ENCODE assay signal across 18 cellular contexts in the genomic region with DNA sequence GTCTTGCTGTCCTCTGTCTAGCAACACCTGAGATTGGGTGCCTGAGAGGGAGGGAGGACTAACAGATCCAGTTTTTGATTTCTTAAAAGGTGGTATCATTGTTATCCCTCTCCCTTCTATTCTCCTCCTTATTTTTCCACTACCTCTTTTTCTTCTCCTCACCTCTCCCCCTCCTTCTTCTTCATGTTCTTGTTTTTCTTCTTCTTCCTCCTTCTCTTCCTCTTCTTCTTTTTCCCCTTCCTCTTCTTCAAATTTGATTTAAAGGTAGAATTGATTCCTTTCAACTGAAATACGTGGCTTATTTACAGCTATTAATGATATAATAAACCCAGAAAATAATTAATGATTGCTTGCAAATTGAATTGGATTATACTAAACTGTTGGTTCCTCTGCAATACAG.
DNase-seq lines count a peak whose midpoint lies in the region; ATAC-seq and TF ChIP-seq lines count a peak whose summit lies in the region.
"Had no signal": no experiment of that assay in that cellular context is flagged by ENCODE, and none has a peak within 500 bp of the region (broad histone marks: within the 10 kb centered on the region; RNA-seq: fewer than 3 reads in every experiment).

No MANE protein-coding gene starts in this region.

- peaks cover 42% of the 10 kb centered on the region for H3K4me1 ChIP-seq in Loucy (ENCODE audit: insufficient read depth, low read length, poor library complexity, severe bottlenecking)
- peaks cover 77 to 79% of the 10 kb centered on the region in 2 donors for H3K4me1 ChIP-seq in naive thymus-derived CD4-positive, alpha-beta T cell (ENCODE audit: control insufficient read depth in 2 of 2, insufficient read depth in 2 of 2, low read length in 2 of 2)
- H3K4me1 ChIP-seq in breast epithelium = no peaks in the 10 kb centered on the region
- H3K4me1 ChIP-seq in ascending aorta = no peaks in the 10 kb centered on the region

- H3K79me2 ChIP-seq in Loucy (ENCODE audit: insufficient read depth, low read length) = no peaks in the 10 kb centered on the region

- intact Hi-C loops in activated CD4-positive, alpha-beta T cell treated with anti-CD3 and anti-CD28 coated beads for 36 hours (cut with DNase I, micrococcal nuclease) = loop anchor here (2.0 to 10.0 kb wide), 4 partner anchors 150 to 528 kb away; no protein-coding TSS in a partner anchor
- intact Hi-C loops in naive thymus-derived CD4-positive, alpha-beta T cell (cut with micrococcal nuclease) = loop anchor here (5.0 to 10.0 kb wide), 5 partner anchors 105 to 588 kb away; partner anchors contain the start of gene EEA1 (in 1 of the 2)
- intact Hi-C loops in breast epithelium (cut with DNase I; ENCODE audit: low total_unique reads) (no loop called here), ascending aorta (cut with DNase I) (no loop called here)

- peaks cover 86% of the 10 kb centered on the region for H3K4me1 Mint-ChIP-seq in activated CD4-positive, alpha-beta T cell treated with anti-CD3 and anti-CD28 coated beads for 36 hours
- H3K4me1 Mint-ChIP-seq in activated CD8-positive, alpha-beta T cell treated with anti-CD3 and anti-CD28 coated beads, Interleukin-2, amount 10 ng/mL, durations not matched to agents 7 days and 5 days (ENCODE audit: low read depth) = peaks cover 88% of the 10 kb centered on the region
- H3K4me1 Mint-ChIP-seq in naive thymus-derived CD4-positive, alpha-beta T cell = peaks cover 54 to 94% (median 90%) of the 10 kb centered on the region in 7 donors

- H3K27me3 Mint-ChIP-seq in activated CD4-positive, alpha-beta T cell treated with anti-CD3 and anti-CD28 coated beads for 36 hours = no peaks in the 10 kb centered on the region
- H3K27me3 Mint-ChIP-seq in activated CD8-positive, alpha-beta T cell treated with anti-CD3 and anti-CD28 coated beads, Interleukin-2, amount 10 ng/mL, durations not matched to agents 7 days and 5 days (ENCODE audit: low read depth) = no peaks in the 10 kb centered on the region
- H3K27me3 Mint-ChIP-seq in naive thymus-derived CD4-positive, alpha-beta T cell = no peaks in the 10 kb centered on the region

- 0 out of 2 replicates have a peak overlapping the region, but pooled peaks have one; percentile 11 for H2AFZ ChIP-seq in Loucy (ENCODE audit: low read length)

- H3K9me3 Mint-ChIP-seq in activated CD4-positive, alpha-beta T cell treated with anti-CD3 and anti-CD28 coated beads for 36 hours (ENCODE audit: low read depth) = peaks cover 7% of the 10 kb centered on the region
- peaks cover 11% of the 10 kb centered on the region for H3K9me3 Mint-ChIP-seq in activated CD8-positive, alpha-beta T cell treated with anti-CD3 and anti-CD28 coated beads, Interleukin-2, amount 10 ng/mL, durations not matched to agents 7 days and 5 days (ENCODE audit: insufficient read depth)
- H3K9me3 Mint-ChIP-seq in naive thymus-derived CD4-positive, alpha-beta T cell = peaks cover 0 to 7% (median 1%) of the 10 kb centered on the region in 11 donors
- H3K9me3 Mint-ChIP-seq: H9 had no signal

- peaks cover 15% of the 10 kb centered on the region for H3K36me3 Mint-ChIP-seq in activated CD4-positive, alpha-beta T cell treated with anti-CD3 and anti-CD28 coated beads for 36 hours (ENCODE audit: low read depth)
- H3K36me3 Mint-ChIP-seq in activated CD8-positive, alpha-beta T cell treated with anti-CD3 and anti-CD28 coated beads, Interleukin-2, amount 10 ng/mL, durations not matched to agents 7 days and 5 days (ENCODE audit: low read depth) = peaks cover 41% of the 10 kb centered on the region
- H3K36me3 Mint-ChIP-seq in naive thymus-derived CD4-positive, alpha-beta T cell = peaks cover 0 to 23% (median 4%) of the 10 kb centered on the region in 5 donors

- no peaks in the 10 kb centered on the region for H4K20me1 ChIP-seq in Loucy (ENCODE audit: insufficient read depth, low read length, poor library complexity, severe bottlenecking)
- H4K20me1 ChIP-seq: BLaER1 had no signal

- POLR2A ChIA-PET in activated CD4-positive, alpha-beta T cell treated with anti-CD3 and anti-CD28 coated beads for 36 hours (lab: Charles Lee) = no interaction called here
- POLR2A ChIA-PET in activated CD8-positive, alpha-beta T cell treated with anti-CD3 and anti-CD28 coated beads, Interleukin-2, amount 10 ng/mL, durations not matched to agents 7 days and 5 days (lab: Charles Lee) = interaction anchor here (1.8 to 8.5 kb wide), 2 partner anchors 257 to 264 kb away, joined by 8 to 218 read pairs; partner anchors contain the start of gene BTG1
- POLR2A ChIA-PET in naive thymus-derived CD4-positive, alpha-beta T cell (lab: Charles Lee) = interaction anchor here (0.8 to 6.9 kb wide), 11 partner anchors 9 to 525 kb away, joined by 3 to 211 read pairs (median 6); partner anchors contain the start of gene BTG1

- H3K4me3 ChIP-seq in Loucy (ENCODE audit: low read length, poor library complexity, severe bottlenecking) (no peak overlapping the region), breast epithelium (no peak overlapping the region), ascending aorta (no peak overlapping the region)
- no peak overlapping the region for H3K4me3 ChIP-seq in naive thymus-derived CD4-positive, alpha-beta T cell (ENCODE audit: low read length)
- H3K4me3 ChIP-seq: BLaER1 had no signal

- no peak overlapping the region for H3K4me2 ChIP-seq in Loucy (ENCODE audit: low read depth, low read length, poor library complexity, severe bottlenecking)
- H3K4me2 ChIP-seq: BLaER1 had no signal

- CTCF ChIA-PET in activated CD4-positive, alpha-beta T cell treated with anti-CD3 and anti-CD28 coated beads for 36 hours (lab: Charles Lee) = interaction anchor here (0.5 to 3.4 kb wide), 4 partner anchors 101 to 591 kb away, joined by 3 to 19 read pairs (median 3); no protein-coding TSS in a partner anchor
- CTCF ChIA-PET in activated CD8-positive, alpha-beta T cell treated with anti-CD3 and anti-CD28 coated beads, Interleukin-2, amount 10 ng/mL, durations not matched to agents 7 days and 5 days (lab: Charles Lee) = interaction anchor here (1.2 to 2.8 kb wide), 4 partner anchors 39 to 265 kb away, joined by 4 to 13 read pairs (median 5); no protein-coding TSS in a partner anchor
- CTCF ChIA-PET in naive thymus-derived CD4-positive, alpha-beta T cell (lab: Charles Lee) = no interaction called here

- H3K27ac ChIP-seq in naive thymus-derived CD4-positive, alpha-beta T cell (ENCODE audit: low read depth, low read length) = peak overlapping the region; percentile 83
- H3K27ac ChIP-seq in breast epithelium = no peak overlapping the region
- H3K27ac ChIP-seq in ascending aorta = no peak overlapping the region
- H3K27ac ChIP-seq: BLaER1 had no signal

- H3K4me3 Mint-ChIP-seq in activated CD4-positive, alpha-beta T cell treated with anti-CD3 and anti-CD28 coated beads for 36 hours = no peak overlapping the region
- H3K4me3 Mint-ChIP-seq in activated CD8-positive, alpha-beta T cell treated with anti-CD3 and anti-CD28 coated beads, Interleukin-2, amount 10 ng/mL, durations not matched to agents 7 days and 5 days = no peak overlapping the region
- H3K4me3 Mint-ChIP-seq in naive thymus-derived CD4-positive, alpha-beta T cell = peak overlapping the region in 8 of 10 donors; percentile 29 to 97 (median 70)
- H3K4me3 Mint-ChIP-seq: endodermal cell, H9 had no signal

- TF ChIP-seq POLR2A in breast epithelium (IDR thresholded peaks at IDR 0.05) = no peak

- H3K36me3 ChIP-seq in Loucy (ENCODE audit: insufficient read depth, low read length) = no peaks in the 10 kb centered on the region
- no peaks in the 10 kb centered on the region for H3K36me3 ChIP-seq in naive thymus-derived CD4-positive, alpha-beta T cell (ENCODE audit: control insufficient read depth in 2 of 3, insufficient read depth in 3 of 3, low read length in 3 of 3)
- no peaks in the 10 kb centered on the region for H3K36me3 ChIP-seq in breast epithelium
- H3K36me3 ChIP-seq in ascending aorta = no peaks in the 10 kb centered on the region
- H3K36me3 ChIP-seq: BLaER1 had no signal

- H3K27me3 ChIP-seq in Loucy (ENCODE audit: insufficient read depth, low read length, poor library complexity, severe bottlenecking) (no peaks in the 10 kb centered on the region), breast epithelium (no peaks in the 10 kb centered on the region), ascending aorta (no peaks in the 10 kb centered on the region)
- H3K27me3 ChIP-seq in naive thymus-derived CD4-positive, alpha-beta T cell (ENCODE audit: control insufficient read depth in 2 of 2, insufficient read depth in 2 of 2, low read length in 2 of 2) = no peaks in the 10 kb centered on the region
- H3K27me3 ChIP-seq: BLaER1 had no signal

- H3K9ac ChIP-seq in Loucy (ENCODE audit: low read depth, low read length, poor library complexity, severe bottlenecking) = no peak overlapping the region
- H3K9ac ChIP-seq: BLaER1 had no signal

- no peak for DNase-seq in activated CD4-positive, alpha-beta T cell treated with anti-CD3 and anti-CD28 coated beads for 36 hours
- no peak for DNase-seq in activated CD4-positive, alpha-beta T cell treated with anti-CD3 and anti-CD28 coated beads for 1 hour
- DNase-seq in activated CD8-positive, alpha-beta T cell treated with anti-CD3 and anti-CD28 coated beads, Interleukin-2, amount 10 ng/mL, durations not matched to agents 7 days and 5 days = no peak
- DNase-seq in naive thymus-derived CD4-positive, alpha-beta T cell = no peak
- DNase-seq in NCI-H146 treated with DMSO at 0.1 percent for 48 hours (lab: John Stamatoyannopoulos, UW; ENCODE audit: unreplicated experiment) (no peak), breast epithelium (ENCODE audit: low spot score in 2 of 2) (no peak), ascending aorta (ENCODE audit: low spot score in 2 of 2) (no peak)
- DNase-seq: activated CD8-positive, alpha-beta memory T cell treated with anti-CD3 and anti-CD28 coated beads for 24 hours; endodermal cell; H9; head of caudate nucleus; NCI-H1436; NCI-H2227 treated with DMSO at 0.1 percent for 48 hours; NCI-H82; RPMI8226 had no signal

- TF ChIP-seq CTCF in Loucy (conservative IDR thresholded peaks at IDR 0.05; ENCODE audit: low read length) (no peak), breast epithelium (IDR thresholded peaks at IDR 0.05) (no peak), ascending aorta (IDR thresholded peaks at IDR 0.05) (no peak)

- peak overlapping the region; percentile 90 for H3K27ac Mint-ChIP-seq in activated CD4-positive, alpha-beta T cell treated with anti-CD3 and anti-CD28 coated beads for 36 hours
- H3K27ac Mint-ChIP-seq in activated CD8-positive, alpha-beta T cell treated with anti-CD3 and anti-CD28 coated beads, Interleukin-2, amount 10 ng/mL, durations not matched to agents 7 days and 5 days = peak overlapping the region; percentile 85
- peak overlapping the region; percentile 86 to 100 (median 98) for H3K27ac Mint-ChIP-seq in naive thymus-derived CD4-positive, alpha-beta T cell
- H3K27ac Mint-ChIP-seq: endodermal cell, H9 had no signal

- no peaks in the 10 kb centered on the region for H3F3A ChIP-seq in Loucy (ENCODE audit: low read depth)

- H3K9me3 ChIP-seq in Loucy (ENCODE audit: insufficient read depth, low read depth, low read length) (no peaks in the 10 kb centered on the region), breast epithelium (no peaks in the 10 kb centered on the region), ascending aorta (no peaks in the 10 kb centered on the region)
- H3K9me3 ChIP-seq in naive thymus-derived CD4-positive, alpha-beta T cell (ENCODE audit: control insufficient read depth in 2 of 3, low read length in 3 of 3) = no peaks in the 10 kb centered on the region

- no peaks in the 10 kb centered on the region for H3K9me2 ChIP-seq in Loucy (replicated peaks; ENCODE audit: low read depth, low read length)

- ATAC-seq in activated CD4-positive, alpha-beta T cell treated with anti-CD3 and anti-CD28 coated beads for 36 hours = no peak
- no peak for ATAC-seq in activated CD8-positive, alpha-beta T cell treated with anti-CD3 and anti-CD28 coated beads, Interleukin-2, amount 10 ng/mL, durations not matched to agents 7 days and 5 days
- ATAC-seq in naive thymus-derived CD4-positive, alpha-beta T cell = no peak
- ATAC-seq: left lobe of liver had no signal

Comparison
In these comparisons a context has a peak if more than half of its experiments do, and no peak if none do; other contexts are left out.
1. H3K4me3 Mint-ChIP-seq: peak in naive thymus-derived CD4-positive, alpha-beta T cell (8 of 10); none in activated CD4-positive, alpha-beta T cell treated with anti-CD3 and anti-CD28 coated beads for 36 hours (single experiment) and activated CD8-positive, alpha-beta T cell treated with anti-CD3 and anti-CD28 coated beads, Interleukin-2, amount 10 ng/mL, durations not matched to agents 7 days and 5 days (single experiment).
2. intact Hi-C loops: an anchor here in activated CD4-positive, alpha-beta T cell treated with anti-CD3 and anti-CD28 coated beads for 36 hours (2.0 to 10.0 kb wide) and naive thymus-derived CD4-positive, alpha-beta T cell (5.0 to 10.0 kb wide); none called in breast epithelium and ascending aorta.
3. Peak in every context shown above with its lines, with median percentiles within 50 percentile points of each other: H3K27ac Mint-ChIP-seq.